Comparison of ENCODE assay signal across 21 cellular contexts in genomic region chr16:29908719-29909220, GRCh38. TPM values are rescaled to one million over a fixed set of nuclear protein-coding genes. Genes with fewer than 3 reads are reported as not detected.
"Had no signal": no experiment of that assay in that cellular context is flagged by ENCODE, and none has a peak within 500 bp of the region (broad histone marks: within the 10 kb centered on the region; RNA-seq: fewer than 3 reads in every experiment).

No MANE protein-coding gene starts in this region.

- DNase-seq: activated CD4-positive, alpha-beta T cell treated with anti-CD3 and anti-CD28 coated beads for 36 hours; activated CD4-positive, alpha-beta T cell treated with anti-CD3 and anti-CD28 coated beads, Interleukin-2, amount 50 U/mL, for 48 hours; activated gamma-delta T cell; adrenal gland; cortex of kidney; erythroblast; hypothalamus; islet precursor cell; left colon; lower lobe of right lung; pancreas; stimulated activated CD4-positive, alpha-beta T cell treated with anti-CD3 and anti-CD28 coated beads, Interleukin-4, amount 100 ng/mL, for 1 hour; stomach had no signal

- H3K9me3 Mint-ChIP-seq: activated naive CD4-positive, alpha-beta T cell treated with anti-CD3 and anti-CD28 coated beads, Interleukin-2, amount 50 U/mL, for 24 hours; natural killer cell treated with Interleukin-12 subunit alpha and Interleukin-12 subunit beta and Interleukin-15 and Interleukin-18, amount 100 ng/mL, for 72 hours had no signal

- H3K27ac ChIP-seq: adrenal gland, breast epithelium, lower lobe of right lung, neutrophil, pancreas, stomach, vagina had no signal

- H3K27me3 ChIP-seq: adrenal gland, breast epithelium, neutrophil, pancreas, stomach, vagina had no signal

- H3K27ac Mint-ChIP-seq: activated CD4-positive, alpha-beta T cell treated with anti-CD3 and anti-CD28 coated beads for 36 hours; activated naive CD4-positive, alpha-beta T cell treated with anti-CD3 and anti-CD28 coated beads, Interleukin-2, amount 50 U/mL, for 24 hours; natural killer cell treated with Interleukin-12 subunit alpha and Interleukin-12 subunit beta and Interleukin-15 and Interleukin-18, amount 100 ng/mL, for 72 hours had no signal

- H3K36me3 Mint-ChIP-seq: activated naive CD4-positive, alpha-beta T cell treated with anti-CD3 and anti-CD28 coated beads, Interleukin-2, amount 50 U/mL, for 24 hours; natural killer cell treated with Interleukin-12 subunit alpha and Interleukin-12 subunit beta and Interleukin-15 and Interleukin-18, amount 100 ng/mL, for 72 hours had no signal

- H3K36me3 ChIP-seq: adrenal gland, breast epithelium, lower lobe of right lung, pancreas, vagina had no signal

- H3K4me1 ChIP-seq: adrenal gland, breast epithelium, lower lobe of right lung, pancreas, stomach, vagina had no signal

- H3K27me3 Mint-ChIP-seq: activated CD4-positive, alpha-beta T cell treated with anti-CD3 and anti-CD28 coated beads for 36 hours; activated naive CD4-positive, alpha-beta T cell treated with anti-CD3 and anti-CD28 coated beads, Interleukin-2, amount 50 U/mL, for 24 hours; natural killer cell treated with Interleukin-12 subunit alpha and Interleukin-12 subunit beta and Interleukin-15 and Interleukin-18, amount 100 ng/mL, for 72 hours had no signal

- H3K4me1 Mint-ChIP-seq: activated CD4-positive, alpha-beta T cell treated with anti-CD3 and anti-CD28 coated beads for 36 hours had no signal

- ATAC-seq: activated CD4-positive, alpha-beta T cell treated with anti-CD3 and anti-CD28 coated beads for 36 hours; left colon; lower lobe of right lung; natural killer cell treated with Interleukin-12 subunit alpha and Interleukin-12 subunit beta and Interleukin-15 and Interleukin-18, amount 100 ng/mL, for 72 hours; pancreas; sciatic nerve had no signal

- H3K4me3 ChIP-seq: adrenal gland, breast epithelium, lower lobe of right lung, pancreas, smooth muscle cell, stomach, vagina had no signal

- H3K4me3 Mint-ChIP-seq: activated CD4-positive, alpha-beta T cell treated with anti-CD3 and anti-CD28 coated beads for 36 hours; activated naive CD4-positive, alpha-beta T cell treated with anti-CD3 and anti-CD28 coated beads, Interleukin-2, amount 50 U/mL, for 24 hours; natural killer cell treated with Interleukin-12 subunit alpha and Interleukin-12 subunit beta and Interleukin-15 and Interleukin-18, amount 100 ng/mL, for 72 hours had no signal

RNA-seq across cellular contexts. Expression of gene ASPHD1, which starts 8.5 kb away (rescaled TPM):
- total RNA-seq: vagina had no signal

RNA-seq across cellular contexts. Expression of gene SEZ6L2, which starts 9.4 kb away (rescaled TPM):
- total RNA-seq: natural killer cell treated with Interleukin-12 subunit alpha and Interleukin-12 subunit beta and Interleukin-15 and Interleukin-18, amount 100 ng/mL, for 72 hours; T-helper 2 cell treated with Interferon-gamma antibody and Interleukin-4, amounts not matched to agents 100 ng/mL and 5 ng/mL, for 36 hours had no signal
